Comparison of ENCODE assay signal across 8 cellular contexts in genomic region chr20:25309395-25310267, GRCh38.
A peak's percentile ranks its signal among the peaks of the same experiment; 100 is the strongest.
DNase-seq lines count a peak whose midpoint lies in the region; ATAC-seq and TF ChIP-seq lines count a peak whose summit lies in the region.

No MANE protein-coding gene starts in this region.

- DNase-seq in HT-29 (ENCODE audit: low spot score) = peak; percentile 96
- peak; percentile 10 for DNase-seq in activated naive CD4-positive, alpha-beta T cell treated with anti-CD3 and anti-CD28 coated beads, Interleukin-2, amount 50 U/mL, for 16 hours
- no peak for DNase-seq in heart right ventricle
- DNase-seq in smooth muscle cell of the brain vasculature (ENCODE audit: low read depth, low spot score) = peak; percentile 78
- no peak for DNase-seq in GF-D8 (lab: John Stamatoyannopoulos, UW)
- no peak for DNase-seq in NK-92 treated with Interleukin-12 subunit alpha and Interleukin-12 subunit beta, amount 100 ng/mL, for 24 hours (lab: John Stamatoyannopoulos, UW)

- H3K4me3 ChIP-seq in BLaER1 treated with 17β-estradiol and CSF1 and Interleukin-3, amounts not matched to agents 10 nM and 100 nM = peak overlapping the region in 5 of 10 experiments; percentile 8 to 54 (median 40); a peak in 5 of 20 replicates
- no peak overlapping the region for H3K4me3 ChIP-seq in heart right ventricle

- WGBS in heart right ventricle, 2 donors = 77% methylated on average over 18 of the region's 18 CpGs

- peaks cover 14 to 49% (median 34%) of the 10 kb centered on the region in 11 experiments; a peak in 21 of 22 replicates for H3K36me3 ChIP-seq in BLaER1 treated with 17β-estradiol and CSF1 and Interleukin-3, amounts not matched to agents 10 nM and 100 nM
- peaks cover 0 to 42% (median 0%) of the 10 kb centered on the region in 9 donors for H3K36me3 ChIP-seq in heart right ventricle

- no peaks in the 10 kb centered on the region for H3K27me3 ChIP-seq in BLaER1 treated with 17β-estradiol and CSF1 and Interleukin-3, amounts not matched to agents 10 nM and 100 nM
- no peaks in the 10 kb centered on the region for H3K27me3 ChIP-seq in heart right ventricle

- ATAC-seq in heart right ventricle = peak; percentile 24 to 76 (median 62)
- ATAC-seq in activated CD4-positive, CD25-positive, alpha-beta regulatory T cell treated with anti-CD3 and anti-CD28 coated beads, Interleukin-2, amount 50 U/mL, for 24 hours = no peak

- H3K4me2 ChIP-seq in BLaER1 treated with 17β-estradiol and CSF1 and Interleukin-3, amounts not matched to agents 10 nM and 100 nM = peak overlapping the region; percentile 79 to 97 (median 91)

- intact Hi-C loops in heart right ventricle (cut with DNase I) = loop anchor here in 4 of 10 donors (2.0 to 10.0 kb wide), 2 partner anchors 49 to 85 kb away; partner anchors contain the start of gene ABHD12 (in 3 of the 4)

- TF ChIP-seq CTCF in heart right ventricle (IDR thresholded peaks at IDR 0.05) = no peak

- peak overlapping the region; percentile 42 to 85 (median 68); a peak in 21 of 22 replicates for H3K9ac ChIP-seq in BLaER1 treated with 17β-estradiol and CSF1 and Interleukin-3, amounts not matched to agents 10 nM and 100 nM

- peaks cover 40 to 80% (median 61%) of the 10 kb centered on the region in 10 experiments for H3K4me1 ChIP-seq in BLaER1 treated with 17β-estradiol and CSF1 and Interleukin-3, amounts not matched to agents 10 nM and 100 nM
- H3K4me1 ChIP-seq in heart right ventricle = peaks cover 15 to 38% (median 26%) of the 10 kb centered on the region in 9 donors

- H3K27ac ChIP-seq in BLaER1 treated with 17β-estradiol and CSF1 and Interleukin-3, amounts not matched to agents 10 nM and 100 nM = peak overlapping the region; percentile 51 to 97 (median 78); a peak in 21 of 22 replicates
- H3K27ac ChIP-seq in heart right ventricle = peak overlapping the region in 8 of 10 donors; percentile 23 to 86 (median 72)

- H3K9me3 ChIP-seq in BLaER1 treated with 17β-estradiol and CSF1 and Interleukin-3, amounts not matched to agents 10 nM and 100 nM (replicated peaks in 1 of 11) = peaks cover 0 to 7% (median 0%) of the 10 kb centered on the region in 11 experiments; a peak in 2 of 22 replicates
- H3K9me3 ChIP-seq in heart right ventricle = no peaks in the 10 kb centered on the region

- peaks cover 0 to 21% (median 7%) of the 10 kb centered on the region in 11 experiments; a peak in 8 of 22 replicates for H4K20me1 ChIP-seq in BLaER1 treated with 17β-estradiol and CSF1 and Interleukin-3, amounts not matched to agents 10 nM and 100 nM

Comparison
In these comparisons a context has a peak if more than half of its experiments do, and no peak if none do; other contexts are left out.
1. DNase-seq: peak in HT-29 (single experiment), activated naive CD4-positive, alpha-beta T cell treated with anti-CD3 and anti-CD28 coated beads, Interleukin-2, amount 50 U/mL, for 16 hours (single experiment) and smooth muscle cell of the brain vasculature (single experiment); none in heart right ventricle (0 of 2), GF-D8 (single experiment) and NK-92 treated with Interleukin-12 subunit alpha and Interleukin-12 subunit beta, amount 100 ng/mL, for 24 hours (single experiment).
2. ATAC-seq: peak in heart right ventricle (8 of 8); none in activated CD4-positive, CD25-positive, alpha-beta regulatory T cell treated with anti-CD3 and anti-CD28 coated beads, Interleukin-2, amount 50 U/mL, for 24 hours (0 of 2).